28 cellular contexts compared by ENCODE assay signal in genomic region chr10:85594239-85594638, GRCh38.
DNase-seq lines count a peak whose midpoint lies in the region; ATAC-seq, FAIRE-seq and TF ChIP-seq lines count a peak whose summit lies in the region.
"Had no signal": no experiment of that assay in that cellular context is flagged by ENCODE, and none has a peak within 500 bp of the region (broad histone marks: within the 10 kb centered on the region; RNA-seq: fewer than 3 reads in every experiment).

No MANE protein-coding gene starts in this region.

- peak; percentile 40; the same call in 2 of the 3 replicates for ATAC-seq in DND-41 (ENCODE audit: insufficient read depth, low read depth)
- ATAC-seq in T-helper 17 cell = no peak
- ATAC-seq: heart left ventricle, pancreas, sciatic nerve had no signal

- no peaks in the 10 kb centered on the region for H3K36me3 ChIP-seq in BLaER1 treated with 17β-estradiol and CSF1 and Interleukin-3, amounts not matched to agents 10 nM and 100 nM
- no peaks in the 10 kb centered on the region for H3K36me3 ChIP-seq in DND-41 (ENCODE audit: insufficient read depth, low read length)
- H3K36me3 ChIP-seq: cardiac muscle cell, heart left ventricle, pancreas, transverse colon had no signal

- no peak overlapping the region for H3K27ac ChIP-seq in BLaER1 treated with 17β-estradiol and CSF1 and Interleukin-3, amounts not matched to agents 10 nM and 100 nM
- no peak overlapping the region for H3K27ac ChIP-seq in DND-41 (ENCODE audit: low read length)
- H3K27ac ChIP-seq: cardiac muscle cell, heart left ventricle, pancreas, transverse colon had no signal

- intact Hi-C loops in posterior vena cava (cut with DNase I) = no loop called here

- no peak overlapping the region for H3K9ac ChIP-seq in BLaER1 treated with 17β-estradiol and CSF1 and Interleukin-3, amounts not matched to agents 10 nM and 100 nM
- H3K9ac ChIP-seq in DND-41 (ENCODE audit: low read depth, low read length) = no peak overlapping the region

- no peaks in the 10 kb centered on the region for H3K79me2 ChIP-seq in DND-41 (ENCODE audit: insufficient read depth, low read length)

- no peaks in the 10 kb centered on the region for H3K9me3 ChIP-seq in BLaER1 treated with 17β-estradiol and CSF1 and Interleukin-3, amounts not matched to agents 10 nM and 100 nM (replicated peaks in 1 of 11)
- H3K9me3 ChIP-seq in DND-41 (ENCODE audit: insufficient read depth, low read length, severe bottlenecking) (no peaks in the 10 kb centered on the region), T-helper 17 cell (ENCODE audit: control insufficient read depth, low read length, poor library complexity, severe bottlenecking) (no peaks in the 10 kb centered on the region)
- H3K9me3 ChIP-seq: heart left ventricle, pancreas, transverse colon had no signal

- peak overlapping the region in 9 of 11 experiments; percentile 9 to 46 (median 23); a peak in 10 of 22 replicates for H3K4me2 ChIP-seq in BLaER1 treated with 17β-estradiol and CSF1 and Interleukin-3, amounts not matched to agents 10 nM and 100 nM
- no peak overlapping the region for H3K4me2 ChIP-seq in DND-41 (ENCODE audit: insufficient read depth, low read length)

- no peaks in the 10 kb centered on the region for H3K36me3 Mint-ChIP-seq in T-helper 17 cell (ENCODE audit: low read depth)
- H3K36me3 Mint-ChIP-seq: activated naive CD4-positive, alpha-beta T cell treated with anti-CD3 and anti-CD28 coated beads, Interleukin-2, amount 10 ng/mL, durations not matched to agents 7 days and 5 days; CD14-positive monocyte; IgD-negative memory B cell had no signal

- no peak overlapping the region for H2AFZ ChIP-seq in DND-41 (ENCODE audit: low read depth, low read length)

- peaks cover 16% of the 10 kb centered on the region for H3K4me1 Mint-ChIP-seq in T-helper 17 cell
- H3K4me1 Mint-ChIP-seq: CD14-positive monocyte had no signal

- H3K27ac Mint-ChIP-seq in T-helper 17 cell = peak overlapping the region; percentile 86
- H3K27ac Mint-ChIP-seq: activated naive CD4-positive, alpha-beta T cell treated with anti-CD3 and anti-CD28 coated beads, Interleukin-2, amount 10 ng/mL, durations not matched to agents 7 days and 5 days; CD14-positive monocyte; IgD-negative memory B cell; nephron had no signal

- no peaks in the 10 kb centered on the region for H4K20me1 ChIP-seq in BLaER1 treated with 17β-estradiol and CSF1 and Interleukin-3, amounts not matched to agents 10 nM and 100 nM
- H4K20me1 ChIP-seq in DND-41 (ENCODE audit: insufficient read depth, low read length) = no peaks in the 10 kb centered on the region

- DNase-seq in DND-41 = no peak
- no peak for DNase-seq in T-helper 17 cell
- DNase-seq in islet precursor cell = peak; percentile 71
- no peak for DNase-seq in posterior vena cava (ENCODE audit: low spot score)
- no peak for DNase-seq in frontal cortex (ENCODE audit: low spot score in 2 of 2)
- DNase-seq in retina = no peak
- no peak for DNase-seq in NCI-H2029 (lab: John Stamatoyannopoulos, UW)
- DNase-seq: activated CD8-positive, alpha-beta memory T cell treated with anti-CD3 and anti-CD28 coated beads for 24 hours; activated naive CD4-positive, alpha-beta T cell treated with anti-CD3 and anti-CD28 coated beads, Interleukin-2, amount 10 ng/mL, durations not matched to agents 7 days and 5 days; activated T-cell treated with anti-CD3 and anti-CD28 coated beads, Interleukin-2, amount 50 U/mL, for 4 hours; amygdala; dermis blood vessel endothelial cell; DMS 273 treated with DMSO at 0.1 percent for 48 hours; heart left ventricle; midbrain; NCI-H1105; NCI-H2081; NCI-H446; pancreas; Right ventricle myocardium superior; stimulated activated CD4-positive, alpha-beta T cell treated with anti-CD3 and anti-CD28 coated beads, Interleukin-4, amount 100 ng/mL, for 4 hours; transverse colon had no signal

- no peak overlapping the region for H3K4me3 ChIP-seq in BLaER1 treated with 17β-estradiol and CSF1 and Interleukin-3, amounts not matched to agents 10 nM and 100 nM
- H3K4me3 ChIP-seq in DND-41 (ENCODE audit: low read depth in 1 of 2, low read length in 2 of 2) = no peak overlapping the region
- H3K4me3 ChIP-seq: cardiac muscle cell, heart left ventricle, pancreas, transverse colon had no signal

- H3K4me1 ChIP-seq in BLaER1 treated with 17β-estradiol and CSF1 and Interleukin-3, amounts not matched to agents 10 nM and 100 nM = peaks cover 0 to 13% (median 6%) of the 10 kb centered on the region in 10 experiments; a peak in 11 of 20 replicates
- no peaks in the 10 kb centered on the region for H3K4me1 ChIP-seq in DND-41 (ENCODE audit: insufficient read depth, low read length)
- H3K4me1 ChIP-seq: heart left ventricle, pancreas, transverse colon had no signal

- FAIRE-seq in frontal cortex (lab: Jason Lieb, UNC) = no peak
- FAIRE-seq: pancreas had no signal

- H3K27me3 ChIP-seq in BLaER1 treated with 17β-estradiol and CSF1 and Interleukin-3, amounts not matched to agents 10 nM and 100 nM = no peaks in the 10 kb centered on the region
- no peaks in the 10 kb centered on the region for H3K27me3 ChIP-seq in DND-41 (ENCODE audit: insufficient read depth, low read length, poor library complexity)
- H3K27me3 ChIP-seq: cardiac muscle cell, heart left ventricle, pancreas, transverse colon had no signal

- peak overlapping the region; percentile 39 for H3K4me3 Mint-ChIP-seq in T-helper 17 cell
- H3K4me3 Mint-ChIP-seq: activated naive CD4-positive, alpha-beta T cell treated with anti-CD3 and anti-CD28 coated beads, Interleukin-2, amount 10 ng/mL, durations not matched to agents 7 days and 5 days; activated T-cell treated with anti-CD3 and anti-CD28 coated beads, Interleukin-2, amount 50 U/mL, for 4 hours; CD14-positive monocyte; nephron had no signal

- H3K27me3 Mint-ChIP-seq in T-helper 17 cell = no peaks in the 10 kb centered on the region
- H3K27me3 Mint-ChIP-seq: IgD-negative memory B cell had no signal

- no peak for TF ChIP-seq CTCF in DND-41 (IDR thresholded peaks at IDR 0.05; ENCODE audit: borderline replicate concordance, extremely low read depth, low read length, poor library complexity, severe bottlenecking)
